ENCODE assay signal across 24 cellular contexts in the genomic region with DNA sequence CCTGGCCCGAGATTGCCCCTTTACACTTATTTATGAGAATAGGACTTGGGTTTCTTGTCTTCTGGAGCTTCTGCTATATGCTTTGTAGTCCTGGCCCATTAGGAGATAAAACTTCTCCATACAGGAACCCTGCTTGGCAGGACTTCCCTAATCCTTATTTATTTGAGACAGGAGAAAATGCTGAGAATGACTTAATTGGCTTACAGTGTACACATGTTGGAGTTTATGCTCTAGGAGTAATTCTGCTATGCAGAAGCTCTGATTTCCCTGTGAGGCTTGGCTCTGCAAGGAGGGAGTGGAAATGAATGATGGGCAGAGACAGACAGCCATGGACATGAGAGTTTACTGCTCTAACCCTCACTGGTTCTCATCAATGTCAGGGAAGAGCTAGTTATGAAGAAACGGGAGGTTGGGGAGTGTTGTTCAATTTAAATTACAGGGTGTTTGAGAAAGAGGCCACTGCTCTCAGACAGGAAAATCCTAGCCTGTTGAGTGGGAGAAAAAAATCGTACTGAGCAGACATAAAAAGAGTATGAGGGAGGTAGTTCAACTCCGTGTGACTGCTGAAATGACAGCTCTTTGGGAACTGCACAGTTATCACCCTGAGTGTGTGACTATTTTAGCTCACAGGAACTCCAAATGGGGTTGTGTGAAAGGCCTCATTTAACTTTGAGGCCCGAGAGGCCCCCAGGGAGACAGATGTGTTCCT. TPM values are rescaled to one million over a fixed set of nuclear protein-coding genes. Genes with fewer than 3 reads are reported as not detected.
DNase-seq lines count a peak whose midpoint lies in the region; ATAC-seq and TF ChIP-seq lines count a peak whose summit lies in the region.
"Had no signal": no experiment of that assay in that cellular context is flagged by ENCODE, and none has a peak within 500 bp of the region (broad histone marks: within the 10 kb centered on the region; RNA-seq: fewer than 3 reads in every experiment).

No MANE protein-coding gene starts in this region.

- DNase-seq in WERI-Rb-1 (peak; percentile 19), left cardiac atrium (no peak), putamen (ENCODE audit: low spot score) (peak; percentile 54), left lung (no peak), NOMO-1 (lab: John Stamatoyannopoulos, UW; ENCODE audit: unreplicated experiment in 2 of 2) (no peak)
- no peak for DNase-seq in NK-92 treated with Interleukin-12 subunit alpha and Interleukin-12 subunit beta, amount 100 ng/mL, for 24 hours (lab: John Stamatoyannopoulos, UW)
- DNase-seq: activated CD8-positive, alpha-beta T cell treated with anti-CD3 and anti-CD28 coated beads for 36 hours; activated T-cell treated with anti-CD3 and anti-CD28 coated beads, Interleukin-2, amount 50 U/mL, for 1 hour; amniotic stem cell; foreskin keratinocyte; mesendoderm; naive thymus-derived CD8-positive, alpha-beta T cell; NCI-H2029; NCI-H226; stimulated activated CD4-positive, alpha-beta T cell treated with anti-CD3 and anti-CD28 coated beads, Interleukin-4, amount 100 ng/mL, for 1 hour; T-helper 9 cell; upper lobe of left lung had no signal

- H3K27me3 ChIP-seq in WERI-Rb-1 (ENCODE audit: insufficient read depth, low read depth, severe bottlenecking) (no peaks in the 10 kb centered on the region), left lung (no peaks in the 10 kb centered on the region)
- H3K27me3 ChIP-seq: foreskin keratinocyte, upper lobe of left lung had no signal

- peak; percentile 31 for ATAC-seq in GM19351 (IDR thresholded peaks at IDR 0.05; ENCODE audit: unreplicated experiment)
- ATAC-seq in left cardiac atrium, result peak; percentile 56 to 85
- ATAC-seq in GM18907 (IDR thresholded peaks at IDR 0.05; ENCODE audit: unreplicated experiment), result no peak
- no peak for ATAC-seq in left lung
- ATAC-seq: activated CD8-positive, alpha-beta T cell treated with anti-CD3 and anti-CD28 coated beads for 36 hours; foreskin keratinocyte; naive thymus-derived CD8-positive, alpha-beta T cell had no signal

- intact Hi-C loops in left cardiac atrium (cut with DNase I), result no loop called here
- intact Hi-C loops in left lung (cut with DNase I), result no loop called here

- H3K4me3 ChIP-seq in WERI-Rb-1 (ENCODE audit: low read depth, low read length), result no peak overlapping the region
- H3K4me3 ChIP-seq in left lung, result no peak overlapping the region
- H3K4me3 ChIP-seq: GM23248, prostate gland, skin epidermis, upper lobe of left lung had no signal

- H3K36me3 ChIP-seq in WERI-Rb-1 (no peaks in the 10 kb centered on the region), left lung (no peaks in the 10 kb centered on the region)
- H3K36me3 ChIP-seq: prostate gland, upper lobe of left lung had no signal

- H3K4me1 ChIP-seq in left lung, result peaks cover 0 to 5% of the 10 kb centered on the region in 2 donors
- H3K4me1 ChIP-seq: prostate gland, upper lobe of left lung had no signal

- TF ChIP-seq CTCF in WERI-Rb-1 (IDR thresholded peaks at IDR 0.05; ENCODE audit: low read depth, low read length), result no peak
- TF ChIP-seq CTCF in left lung (IDR thresholded peaks at IDR 0.05), result no peak

- H3K9me3 ChIP-seq in WERI-Rb-1 (ENCODE audit: severe bottlenecking) (no peaks in the 10 kb centered on the region), left lung (no peaks in the 10 kb centered on the region)
- H3K9me3 ChIP-seq: prostate gland, upper lobe of left lung had no signal

- no peak overlapping the region for H3K27ac ChIP-seq in WERI-Rb-1
- H3K27ac ChIP-seq in left lung, result no peak overlapping the region
- H3K27ac ChIP-seq: epithelial cell of prostate, foreskin keratinocyte, GM23248, prostate gland, skin epidermis, upper lobe of left lung had no signal

RNA-seq across cellular contexts. Expression of a gene that starts 37.5 kb away (rescaled TPM):
- total RNA-seq in left cardiac atrium, result not detected
- under 1 TPM; 0.16 to 0.29 TPM for total RNA-seq in left lung
- total RNA-seq: activated CD8-positive, alpha-beta T cell treated with anti-CD3 and anti-CD28 coated beads for 36 hours; dermis microvascular lymphatic vessel endothelial cell; naive thymus-derived CD8-positive, alpha-beta T cell; prostate gland; upper lobe of left lung had no signal

Comparison
In these comparisons a context has a peak if more than half of its experiments do, and no peak if none do; other contexts are left out.
1. ATAC-seq: peak in GM19351 (single experiment) and left cardiac atrium (2 of 2); none in GM18907 (single experiment) and left lung (single experiment).
2. DNase-seq: peak in WERI-Rb-1 (single experiment) and putamen (single experiment); none in left cardiac atrium (single experiment), NK-92 treated with Interleukin-12 subunit alpha and Interleukin-12 subunit beta, amount 100 ng/mL, for 24 hours (single experiment), left lung (0 of 2) and NOMO-1 (0 of 2).